In genomic region chr1:43402055-43402865, GRCh38 we compare ENCODE assay signal across 2 cellular contexts.
TF ChIP-seq lines count a peak whose summit lies in the region.

No MANE protein-coding gene starts in this region.

TF ChIP-seq in HEK293, 187 proteins besides CTCF, POLR2A, EP300 and RAD21:
- no peak for TF ChIP-seq ZNF416 (tag by site-specific recombination; IDR thresholded peaks at IDR 0.05)
- TF ChIP-seq ZNF175 (tag by site-specific recombination; IDR thresholded peaks at IDR 0.05): no peak
- no peak for TF ChIP-seq REPIN1 (tag by site-specific recombination; IDR thresholded peaks at IDR 0.05; ENCODE audit: low read depth)
- 0 out of 2 replicates have a peak, but pooled peaks have one; percentile 11 for TF ChIP-seq PRDM1 (tag by site-specific recombination; IDR thresholded peaks at IDR 0.05)
- TF ChIP-seq ZNF610 (tag by site-specific recombination; IDR thresholded peaks at IDR 0.05; ENCODE audit: borderline replicate concordance): no peak
- no peak for TF ChIP-seq ZSCAN5A (tag by site-specific recombination; IDR thresholded peaks at IDR 0.05)
- TF ChIP-seq KLF10 (tag by site-specific recombination; IDR thresholded peaks at IDR 0.05): no peak
- TF ChIP-seq ZNF510 (tag by site-specific recombination; IDR thresholded peaks at IDR 0.05; ENCODE audit: insufficient replicate concordance): no peak
- no peak for TF ChIP-seq ZNF426 (tag by site-specific recombination; IDR thresholded peaks at IDR 0.05)
- TF ChIP-seq BCL11B (tag by site-specific recombination; IDR thresholded peaks at IDR 0.05; ENCODE audit: low read depth): no peak
- TF ChIP-seq SCRT2 (tag by site-specific recombination; IDR thresholded peaks at IDR 0.05): 0 out of 2 replicates have a peak, but pooled peaks have one; percentile 14

TF ChIP-seq in K562, 482 proteins besides CTCF, POLR2A, EP300 and RAD21 (continues in another document):
- peak; percentile 77 for TF ChIP-seq SMAD4 (CRISPR knock-in tag; conservative IDR thresholded peaks at IDR 0.05)
- TF ChIP-seq RHOXF2B (CRISPR knock-in tag; conservative IDR thresholded peaks at IDR 0.05): no peak
- no peak for TF ChIP-seq SUPT5H (IDR thresholded peaks at IDR 0.05)
- no peak for TF ChIP-seq PBX2 (CRISPR knock-in tag; IDR thresholded peaks at IDR 0.05; ENCODE audit: low read depth)
- peak; percentile 39; the same call in 1 of the 2 replicates for TF ChIP-seq PBX2 (tag; conservative IDR thresholded peaks at IDR 0.05; ENCODE audit: low read depth)
- TF ChIP-seq, protein P1, sequence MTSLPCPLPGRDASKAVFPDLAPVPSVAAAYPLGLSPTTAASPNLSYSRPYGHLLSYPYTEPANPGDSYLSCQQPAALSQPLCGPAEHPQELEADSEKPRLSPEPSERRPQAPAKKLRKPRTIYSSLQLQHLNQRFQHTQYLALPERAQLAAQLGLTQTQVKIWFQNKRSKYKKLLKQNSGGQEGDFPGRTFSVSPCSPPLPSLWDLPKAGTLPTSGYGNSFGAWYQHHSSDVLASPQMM (CRISPR knock-in tag; IDR thresholded peaks at IDR 0.05): no peak
- peak; percentile 70; the same call in 1 of the 2 replicates for TF ChIP-seq PML (IDR thresholded peaks at IDR 0.05; ENCODE audit: low read length)
- TF ChIP-seq, protein P2, sequence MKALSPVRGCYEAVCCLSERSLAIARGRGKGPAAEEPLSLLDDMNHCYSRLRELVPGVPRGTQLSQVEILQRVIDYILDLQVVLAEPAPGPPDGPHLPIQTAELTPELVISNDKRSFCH (CRISPR knock-in tag; IDR thresholded peaks at IDR 0.05): no peak
- TF ChIP-seq, protein P2 (tag; IDR thresholded peaks at IDR 0.05): peak; percentile 98
- TF ChIP-seq ZBTB7A (IDR thresholded peaks at IDR 0.05; ENCODE audit: borderline replicate concordance, control insufficient read depth, low read depth, low read length): no peak
- TF ChIP-seq, protein P3, sequence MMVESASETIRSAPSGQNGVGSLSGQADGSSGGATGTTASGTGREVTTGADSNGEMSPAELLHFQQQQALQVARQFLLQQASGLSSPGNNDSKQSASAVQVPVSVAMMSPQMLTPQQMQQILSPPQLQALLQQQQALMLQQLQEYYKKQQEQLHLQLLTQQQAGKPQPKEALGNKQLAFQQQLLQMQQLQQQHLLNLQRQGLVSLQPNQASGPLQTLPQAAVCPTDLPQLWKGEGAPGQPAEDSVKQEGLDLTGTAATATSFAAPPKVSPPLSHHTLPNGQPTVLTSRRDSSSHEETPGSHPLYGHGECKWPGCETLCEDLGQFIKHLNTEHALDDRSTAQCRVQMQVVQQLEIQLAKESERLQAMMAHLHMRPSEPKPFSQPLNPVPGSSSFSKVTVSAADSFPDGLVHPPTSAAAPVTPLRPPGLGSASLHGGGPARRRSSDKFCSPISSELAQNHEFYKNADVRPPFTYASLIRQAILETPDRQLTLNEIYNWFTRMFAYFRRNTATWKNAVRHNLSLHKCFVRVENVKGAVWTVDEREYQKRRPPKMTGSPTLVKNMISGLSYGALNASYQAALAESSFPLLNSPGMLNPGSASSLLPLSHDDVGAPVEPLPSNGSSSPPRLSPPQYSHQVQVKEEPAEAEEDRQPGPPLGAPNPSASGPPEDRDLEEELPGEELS (CRISPR knock-in tag; IDR thresholded peaks at IDR 0.05; ENCODE audit: borderline replicate concordance): no peak
- peak; percentile 86 for TF ChIP-seq MTA2 (IDR thresholded peaks at IDR 0.05; ENCODE audit: low read depth)
- peak; percentile 95 for TF ChIP-seq CBFA2T2 (conservative IDR thresholded peaks at IDR 0.05)
- TF ChIP-seq, protein P4, sequence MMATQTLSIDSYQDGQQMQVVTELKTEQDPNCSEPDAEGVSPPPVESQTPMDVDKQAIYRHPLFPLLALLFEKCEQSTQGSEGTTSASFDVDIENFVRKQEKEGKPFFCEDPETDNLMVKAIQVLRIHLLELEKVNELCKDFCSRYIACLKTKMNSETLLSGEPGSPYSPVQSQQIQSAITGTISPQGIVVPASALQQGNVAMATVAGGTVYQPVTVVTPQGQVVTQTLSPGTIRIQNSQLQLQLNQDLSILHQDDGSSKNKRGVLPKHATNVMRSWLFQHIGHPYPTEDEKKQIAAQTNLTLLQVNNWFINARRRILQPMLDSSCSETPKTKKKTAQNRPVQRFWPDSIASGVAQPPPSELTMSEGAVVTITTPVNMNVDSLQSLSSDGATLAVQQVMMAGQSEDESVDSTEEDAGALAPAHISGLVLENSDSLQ (IDR thresholded peaks at IDR 0.05): peak; percentile 32; the same call in 1 of the 2 replicates
- TF ChIP-seq ZNF408 (CRISPR knock-in tag; IDR thresholded peaks at IDR 0.05; ENCODE audit: low read depth): no peak
- TF ChIP-seq KHSRP (IDR thresholded peaks at IDR 0.05): 0 out of 2 replicates have a peak, but pooled peaks have one; percentile 25
- peak; percentile 75 for TF ChIP-seq MEIS2 (IDR thresholded peaks at IDR 0.05; ENCODE audit: partially characterized antibody)
- peak; percentile 73 for TF ChIP-seq FOXM1 (IDR thresholded peaks at IDR 0.05; ENCODE audit: low read depth)
- no peak for TF ChIP-seq FOXM1 (CRISPR knock-in tag; IDR thresholded peaks at IDR 0.05; ENCODE audit: low read depth)
- no peak for TF ChIP-seq COPS2 (conservative IDR thresholded peaks at IDR 0.05)
- TF ChIP-seq POLR2AphosphoS5 (IDR thresholded peaks at IDR 0.05; ENCODE audit: control insufficient read depth, insufficient read depth, low read depth, low read length): peak; percentile 60; the same call in 1 of the 2 replicates
- TF ChIP-seq ZNF75A (CRISPR knock-in tag; IDR thresholded peaks at IDR 0.05): no peak
- no peak for TF ChIP-seq ZNF644 (tag; IDR thresholded peaks at IDR 0.05; ENCODE audit: low read depth)
- no peak for TF ChIP-seq BHLHE40 (IDR thresholded peaks at IDR 0.05; ENCODE audit: low read length)
- TF ChIP-seq CBFA2T3 (IDR thresholded peaks at IDR 0.05): peak; percentile 96
- TF ChIP-seq, protein P5, sequence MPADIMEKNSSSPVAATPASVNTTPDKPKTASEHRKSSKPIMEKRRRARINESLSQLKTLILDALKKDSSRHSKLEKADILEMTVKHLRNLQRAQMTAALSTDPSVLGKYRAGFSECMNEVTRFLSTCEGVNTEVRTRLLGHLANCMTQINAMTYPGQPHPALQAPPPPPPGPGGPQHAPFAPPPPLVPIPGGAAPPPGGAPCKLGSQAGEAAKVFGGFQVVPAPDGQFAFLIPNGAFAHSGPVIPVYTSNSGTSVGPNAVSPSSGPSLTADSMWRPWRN (IDR thresholded peaks at IDR 0.05; ENCODE audit: low read depth): peak; percentile 54; the same call in 1 of the 2 replicates
- no peak for TF ChIP-seq HNRNPH1 (optimal IDR thresholded peaks at IDR 0.05; ENCODE audit: low read depth, low read length)
- TF ChIP-seq BCLAF1 (IDR thresholded peaks at IDR 0.05; ENCODE audit: borderline replicate concordance in 1 of 2, control insufficient read depth in 1 of 2, low read depth in 2 of 2, low read length in 1 of 2): no peak
- TF ChIP-seq CCNT2 (IDR thresholded peaks at IDR 0.05; ENCODE audit: borderline replicate concordance, extremely low read depth, insufficient read length, low read depth, low read length): peak; percentile 62
- 0 out of 2 replicates have a peak, but pooled peaks have one; percentile 22 for TF ChIP-seq DIDO1 (tag; IDR thresholded peaks at IDR 0.05; ENCODE audit: low read depth)
- TF ChIP-seq IRF9 (tag; IDR thresholded peaks at IDR 0.05): no peak
- no peak for TF ChIP-seq NCOA2 (IDR thresholded peaks at IDR 0.05; ENCODE audit: partially characterized antibody in 2 of 2)
- TF ChIP-seq XRCC3 (IDR thresholded peaks at IDR 0.05): no peak
- peak; percentile 91 for TF ChIP-seq ARID1B (IDR thresholded peaks at IDR 0.05)
- no peak for TF ChIP-seq ESRRA (IDR thresholded peaks at IDR 0.05; ENCODE audit: borderline replicate concordance, low read depth)
- 0 out of 4 replicates have a peak, but pooled peaks of 1 of the 2 experiments have one; percentile 34 for TF ChIP-seq MAZ (CRISPR knock-in tag; conservative IDR thresholded peaks at IDR 0.05 in 1 of 2, IDR thresholded peaks at IDR 0.05 in 1 of 2)
- peak; percentile 45; the same call in 1 of the 2 replicates for TF ChIP-seq C11orf30 (IDR thresholded peaks at IDR 0.05; ENCODE audit: low read depth)
- TF ChIP-seq SMARCE1 (IDR thresholded peaks at IDR 0.05): peak; percentile 16; the same call in 1 of the 2 replicates
- no peak for TF ChIP-seq SAFB (IDR thresholded peaks at IDR 0.05; ENCODE audit: borderline replicate concordance, low read depth, low read length)
- no peak for TF ChIP-seq PYGO2 (tag; IDR thresholded peaks at IDR 0.05)
- no peak for TF ChIP-seq MLX (CRISPR knock-in tag; conservative IDR thresholded peaks at IDR 0.05)
- 0 out of 2 replicates have a peak, but pooled peaks have one; percentile 46 for TF ChIP-seq GATAD2B (IDR thresholded peaks at IDR 0.05; ENCODE audit: borderline replicate concordance)
- TF ChIP-seq ZNF134 (CRISPR knock-in tag; conservative IDR thresholded peaks at IDR 0.05): no peak
- no peak for TF ChIP-seq LARP7 (IDR thresholded peaks at IDR 0.05)
- TF ChIP-seq, protein P6, sequence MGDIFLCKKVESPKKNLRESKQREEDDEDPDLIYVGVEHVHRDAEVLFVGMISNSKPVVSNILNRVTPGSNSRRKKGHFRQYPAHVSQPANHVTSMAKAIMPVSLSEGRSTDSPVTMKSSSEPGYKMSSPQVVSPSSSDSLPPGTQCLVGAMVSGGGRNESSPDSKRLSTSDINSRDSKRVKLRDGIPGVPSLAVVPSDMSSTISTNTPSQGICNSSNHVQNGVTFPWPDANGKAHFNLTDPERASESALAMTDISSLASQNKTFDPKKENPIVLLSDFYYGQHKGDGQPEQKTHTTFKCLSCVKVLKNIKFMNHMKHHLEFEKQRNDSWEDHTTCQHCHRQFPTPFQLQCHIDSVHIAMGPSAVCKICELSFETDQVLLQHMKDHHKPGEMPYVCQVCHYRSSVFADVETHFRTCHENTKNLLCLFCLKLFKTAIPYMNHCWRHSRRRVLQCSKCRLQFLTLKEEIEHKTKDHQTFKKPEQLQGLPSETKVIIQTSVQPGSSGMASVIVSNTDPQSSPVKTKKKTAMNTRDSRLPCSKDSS (IDR thresholded peaks at IDR 0.05; ENCODE audit: low read depth, partially characterized antibody): no peak
- TF ChIP-seq HDAC3 (IDR thresholded peaks at IDR 0.05; ENCODE audit: borderline replicate concordance, partially characterized antibody): peak; percentile 26
- TF ChIP-seq TRIM24 (IDR thresholded peaks at IDR 0.05): peak; percentile 70 to 82; a peak in 3 of 4 replicates
- 0 out of 2 replicates have a peak, but pooled peaks have one; percentile 27 for TF ChIP-seq VEZF1 (CRISPR knock-in tag; IDR thresholded peaks at IDR 0.05)
